1 cellular context compared by ENCODE assay signal in genomic region chr6:24522090-24522820, GRCh38.
TF ChIP-seq lines count a peak whose summit lies in the region.

No MANE protein-coding gene starts in this region.

TF ChIP-seq in GM12878, 131 proteins besides CTCF, POLR2A, EP300 and RAD21 (continued from another document and continues in another):
- TF ChIP-seq EZH2 (IDR thresholded peaks at IDR 0.05; ENCODE audit: borderline replicate concordance, control insufficient read depth, low read depth, low read length) (no peak), PKNOX1 (IDR thresholded peaks at IDR 0.05) (no peak), ETV6 (conservative IDR thresholded peaks at IDR 0.05 in 1 of 2, IDR thresholded peaks at IDR 0.05 in 1 of 2; ENCODE audit: borderline replicate concordance in 1 of 2, low read depth in 1 of 2) (no peak), E4F1 (IDR thresholded peaks at IDR 0.05; ENCODE audit: borderline replicate concordance, partially characterized antibody) (no peak), USF2 (IDR thresholded peaks at IDR 0.05; ENCODE audit: borderline replicate concordance, low read depth, low read length) (peak; percentile 80), ZNF384 (IDR thresholded peaks at IDR 0.05; ENCODE audit: borderline replicate concordance, low read depth, low read length) (no peak), MTA3 (IDR thresholded peaks at IDR 0.05; ENCODE audit: borderline replicate concordance, low read length) (no peak), EED (IDR thresholded peaks at IDR 0.05; ENCODE audit: low read depth) (peak; percentile 68), RFX5 (IDR thresholded peaks at IDR 0.05; ENCODE audit: low read depth, low read length) (no peak), SKIL (IDR thresholded peaks at IDR 0.05; ENCODE audit: low read depth, poor library complexity, severe bottlenecking) (no peak), WRNIP1 (IDR thresholded peaks at IDR 0.05; ENCODE audit: borderline replicate concordance, low read depth, low read length) (no peak), IRF5 (IDR thresholded peaks at IDR 0.05; ENCODE audit: borderline replicate concordance) (no peak), ESRRA (IDR thresholded peaks at IDR 0.05; ENCODE audit: low read length) (no peak), YY1 (IDR thresholded peaks at IDR 0.05; ENCODE audit: low read depth, low read length) (peak; percentile 88), NFYA (IDR thresholded peaks at IDR 0.05; ENCODE audit: borderline replicate concordance, low read depth, low read length) (no peak), KDM1A (IDR thresholded peaks at IDR 0.05; ENCODE audit: borderline replicate concordance) (no peak), POU2F2 (IDR thresholded peaks at IDR 0.05; ENCODE audit: borderline replicate concordance, low read depth, low read length) (0 out of 3 replicates have a peak, but pooled peaks have one; percentile 25), JUNB (IDR thresholded peaks at IDR 0.05) (peak; percentile 5; the same call in 1 of the 2 replicates), CREB1 (IDR thresholded peaks at IDR 0.05; ENCODE audit: low read depth) (0 out of 2 replicates have a peak, but pooled peaks have one; percentile 42), SIX5 (IDR thresholded peaks at IDR 0.05; ENCODE audit: low read depth, low read length, severe bottlenecking) (no peak), SPI1 (IDR thresholded peaks at IDR 0.05; ENCODE audit: borderline replicate concordance, insufficient read depth, low read depth, low read length) (peak; percentile 35; the same call in 1 of the 2 replicates), BRCA1 (IDR thresholded peaks at IDR 0.05; ENCODE audit: low read depth, low read length) (no peak), JUND (IDR thresholded peaks at IDR 0.05; ENCODE audit: low read depth, low read length) (no peak), TBL1XR1 (IDR thresholded peaks at IDR 0.05; ENCODE audit: low read depth, low read length) (no peak), TCF7 (IDR thresholded peaks at IDR 0.05; ENCODE audit: borderline replicate concordance) (peak; percentile 76), HDAC2 (IDR thresholded peaks at IDR 0.05) (no peak), MEF2A (IDR thresholded peaks at IDR 0.05; ENCODE audit: insufficient read depth, low read depth, low read length) (0 out of 2 replicates have a peak, but pooled peaks have one; percentile 30), MYC (IDR thresholded peaks at IDR 0.05; ENCODE audit: insufficient read depth, insufficient read length, insufficient replicate concordance, low read length, severe bottlenecking) (no peak), IRF4 (IDR thresholded peaks at IDR 0.05; ENCODE audit: low read depth, low read length) (no peak), SUZ12 (IDR thresholded peaks at IDR 0.05; ENCODE audit: unreplicated experiment) (no peak), RELA (IDR thresholded peaks at IDR 0.05; ENCODE audit: borderline replicate concordance, partially characterized antibody) (no peak), E2F4 (IDR thresholded peaks at IDR 0.05; ENCODE audit: low read depth, low read length) (no peak), NFIC (IDR thresholded peaks at IDR 0.05; ENCODE audit: low read depth, low read length) (peak; percentile 55), BMI1 (IDR thresholded peaks at IDR 0.05; ENCODE audit: borderline replicate concordance) (no peak; the same call in 1 of the 2 replicates), SP1 (IDR thresholded peaks at IDR 0.05; ENCODE audit: low read depth, low read length) (no peak), BCL3 (IDR thresholded peaks at IDR 0.05; ENCODE audit: borderline replicate concordance, insufficient read depth, low read depth, low read length, poor library complexity, severe bottlenecking) (no peak), FOXK2 (IDR thresholded peaks at IDR 0.05) (no peak; the same call in 1 of the 2 replicates), PBX3 (IDR thresholded peaks at IDR 0.05; ENCODE audit: insufficient replicate concordance, low read depth, low read length) (no peak), RBBP5 (conservative IDR thresholded peaks at IDR 0.05) (no peak), PML (IDR thresholded peaks at IDR 0.05; ENCODE audit: low read length) (0 out of 2 replicates have a peak, but pooled peaks have one; percentile 52), USF1 (IDR thresholded peaks at IDR 0.05; ENCODE audit: borderline replicate concordance, extremely low read length, insufficient read depth, low read depth, low read length) (peak; percentile 81), IKZF2 (IDR thresholded peaks at IDR 0.05) (peak; percentile 86 to 87), CHD1 (IDR thresholded peaks at IDR 0.05; ENCODE audit: low read depth, low read length) (no peak), FOXM1 (IDR thresholded peaks at IDR 0.05; ENCODE audit: low read depth, low read length) (0 out of 2 replicates have a peak, but pooled peaks have one; percentile 64), MYB (IDR thresholded peaks at IDR 0.05; ENCODE audit: borderline replicate concordance, low read depth, low read length) (peak; percentile 95), ATF7 (IDR thresholded peaks at IDR 0.05; ENCODE audit: low read depth) (peak; percentile 37; the same call in 1 of the 2 replicates), GATAD2B (conservative IDR thresholded peaks at IDR 0.05; ENCODE audit: low read depth) (peak; percentile 66; the same call in 1 of the 2 replicates), RAD51 (IDR thresholded peaks at IDR 0.05) (peak; percentile 97), CEBPB (IDR thresholded peaks at IDR 0.05; ENCODE audit: borderline replicate concordance in 1 of 2, low read depth in 2 of 2, low read length in 2 of 2) (no peak), TCF3 (IDR thresholded peaks at IDR 0.05; ENCODE audit: borderline replicate concordance, insufficient read depth, low read depth, low read length) (peak; percentile 84), KAT2A (conservative IDR thresholded peaks at IDR 0.05; ENCODE audit: control insufficient read depth, low read depth, low read length) (no peak), RUNX3 (IDR thresholded peaks at IDR 0.05; ENCODE audit: low read length) (peak; percentile 53), STAT1 (conservative IDR thresholded peaks at IDR 0.05) (no peak), NR2C2 (IDR thresholded peaks at IDR 0.05; ENCODE audit: borderline replicate concordance, control insufficient read depth, insufficient read length, low read depth) (no peak), RELB (IDR thresholded peaks at IDR 0.05; ENCODE audit: low read depth) (peak; percentile 84)
